1 cellular context compared by ENCODE assay signal in the genomic region with DNA sequence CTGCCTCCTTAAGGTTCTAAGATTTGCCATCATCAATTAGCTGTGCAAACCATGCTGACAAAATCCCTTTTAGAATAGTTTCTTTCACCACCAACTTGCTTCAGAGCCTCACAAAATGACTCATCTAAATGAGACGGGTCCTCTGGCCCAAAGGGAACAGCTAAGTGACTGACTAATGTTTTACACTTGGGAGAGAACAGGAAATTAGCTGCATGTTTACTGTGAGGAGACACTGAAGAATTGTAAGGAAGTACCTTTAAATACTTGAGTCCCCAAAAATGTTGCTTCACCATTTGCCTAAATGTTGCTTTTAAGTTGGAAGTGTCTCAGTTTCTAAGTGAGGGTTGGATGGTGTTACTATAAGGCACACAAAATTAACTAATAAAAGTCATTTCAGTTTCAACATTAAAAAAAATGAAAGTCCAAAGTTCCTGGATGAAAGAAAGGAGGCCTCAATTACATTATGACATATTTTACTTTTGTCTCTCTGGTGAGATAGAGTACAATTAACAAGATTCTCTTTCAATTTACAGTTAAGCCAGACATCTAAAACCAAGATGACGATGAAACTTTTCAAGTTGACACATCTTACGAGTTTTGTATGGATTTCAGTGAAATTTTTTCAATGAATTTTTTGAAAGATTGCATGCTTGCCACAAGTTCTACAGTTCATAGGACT.
A peak's percentile ranks its signal among the peaks of the same experiment; 100 is the strongest.
TF ChIP-seq lines count a peak whose summit lies in the region.

No MANE protein-coding gene starts in this region.

TF ChIP-seq in GM12878, 131 proteins besides CTCF, POLR2A, EP300 and RAD21 (continued from another document):
- TF ChIP-seq ZBTB33 (IDR thresholded peaks at IDR 0.05) = no peak
- TF ChIP-seq JUNB (IDR thresholded peaks at IDR 0.05) = peak; percentile 56; the same call in 1 of the 2 replicates
- TF ChIP-seq ZNF592 (IDR thresholded peaks at IDR 0.05) = 0 out of 2 replicates have a peak, but pooled peaks have one; percentile 3
- TF ChIP-seq MTA2 (IDR thresholded peaks at IDR 0.05; ENCODE audit: low read depth) = peak; percentile 95
- TF ChIP-seq, protein P1, sequence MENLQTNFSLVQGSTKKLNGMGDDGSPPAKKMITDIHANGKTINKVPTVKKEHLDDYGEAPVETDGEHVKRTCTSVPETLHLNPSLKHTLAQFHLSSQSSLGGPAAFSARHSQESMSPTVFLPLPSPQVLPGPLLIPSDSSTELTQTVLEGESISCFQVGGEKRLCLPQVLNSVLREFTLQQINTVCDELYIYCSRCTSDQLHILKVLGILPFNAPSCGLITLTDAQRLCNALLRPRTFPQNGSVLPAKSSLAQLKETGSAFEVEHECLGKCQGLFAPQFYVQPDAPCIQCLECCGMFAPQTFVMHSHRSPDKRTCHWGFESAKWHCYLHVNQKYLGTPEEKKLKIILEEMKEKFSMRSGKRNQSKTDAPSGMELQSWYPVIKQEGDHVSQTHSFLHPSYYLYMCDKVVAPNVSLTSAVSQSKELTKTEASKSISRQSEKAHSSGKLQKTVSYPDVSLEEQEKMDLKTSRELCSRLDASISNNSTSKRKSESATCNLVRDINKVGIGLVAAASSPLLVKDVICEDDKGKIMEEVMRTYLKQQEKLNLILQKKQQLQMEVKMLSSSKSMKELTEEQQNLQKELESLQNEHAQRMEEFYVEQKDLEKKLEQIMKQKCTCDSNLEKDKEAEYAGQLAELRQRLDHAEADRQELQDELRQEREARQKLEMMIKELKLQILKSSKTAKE (IDR thresholded peaks at IDR 0.05; ENCODE audit: low read depth, poor library complexity, severe bottlenecking) = peak; percentile 52
- TF ChIP-seq ZNF687 (IDR thresholded peaks at IDR 0.05) = peak; percentile 16; the same call in 1 of the 2 replicates
- no peak for TF ChIP-seq GATAD2B (conservative IDR thresholded peaks at IDR 0.05; ENCODE audit: low read depth)
- TF ChIP-seq SMARCA5 (IDR thresholded peaks at IDR 0.05) = no peak
- TF ChIP-seq RUNX3 (IDR thresholded peaks at IDR 0.05; ENCODE audit: low read length) = 0 out of 2 replicates have a peak, but pooled peaks have one; percentile 5
- TF ChIP-seq SPI1 (IDR thresholded peaks at IDR 0.05; ENCODE audit: borderline replicate concordance, insufficient read depth, low read depth, low read length) = no peak
- no peak for TF ChIP-seq MXI1 (IDR thresholded peaks at IDR 0.05; ENCODE audit: low read depth, low read length)
- no peak for TF ChIP-seq SIN3A (IDR thresholded peaks at IDR 0.05; ENCODE audit: low read depth, low read length)
- no peak for TF ChIP-seq RCOR1 (conservative IDR thresholded peaks at IDR 0.05; ENCODE audit: low read depth, low read length)
